ENCODE assay signal across 36 cellular contexts in the genomic region with DNA sequence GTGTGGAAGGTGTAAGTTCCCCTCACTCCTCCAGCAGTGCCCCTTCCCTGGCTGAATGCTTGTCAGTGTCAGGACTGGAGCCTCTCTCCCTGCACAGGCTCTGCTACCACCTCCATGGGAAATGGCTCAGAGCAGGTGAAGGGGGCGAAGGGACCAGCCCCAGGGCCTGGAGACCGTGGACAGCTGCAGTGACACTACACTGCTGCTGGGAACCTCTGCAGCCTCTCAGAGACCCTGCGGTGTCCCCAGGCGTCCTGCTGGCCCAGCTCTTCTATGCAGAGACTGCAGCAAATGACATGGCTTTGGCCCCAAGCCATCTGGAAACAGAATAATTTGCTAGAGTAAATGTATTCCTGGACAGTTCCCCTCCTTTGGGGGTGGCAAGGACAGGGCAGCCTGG. TPM values are rescaled to one million over a fixed set of nuclear protein-coding genes. Genes with fewer than 3 reads are reported as not detected.
DNase-seq lines count a peak whose midpoint lies in the region; ATAC-seq, FAIRE-seq and TF ChIP-seq lines count a peak whose summit lies in the region.
"Had no signal": no experiment of that assay in that cellular context is flagged by ENCODE, and none has a peak within 500 bp of the region (broad histone marks: within the 10 kb centered on the region; RNA-seq: fewer than 3 reads in every experiment).

No MANE protein-coding gene starts in this region.

- TF ChIP-seq EP300 in HepG2 (IDR thresholded peaks at IDR 0.05; ENCODE audit: low read depth in 2 of 2, low read length in 2 of 2) (no peak), HepG2 (CRISPR knock-in tag; IDR thresholded peaks at IDR 0.05; ENCODE audit: borderline replicate concordance) (no peak)

- ATAC-seq in right lobe of liver (no peak), HepG2 (no peak)
- ATAC-seq: activated CD4-positive, CD25-positive, alpha-beta regulatory T cell treated with anti-CD3 and anti-CD28 coated beads, Interleukin-2, amount 50 U/mL, for 24 hours; mucosa of descending colon; pancreas; stimulated activated naive CD8-positive, alpha-beta T cell treated with anti-CD3 and anti-CD28 coated beads, Interleukin-15, Interleukin-2, amounts not matched to agents 100 U/mL and 50 U/mL, for 24 hours; T-helper 17 cell had no signal

- H2BK5ac ChIP-seq in trophoblast cell (ENCODE audit: low read depth, low read length, poor library complexity): no peak overlapping the region

- no peak overlapping the region for H2AK5ac ChIP-seq in trophoblast cell (ENCODE audit: low read length)

- H3K36me3 Mint-ChIP-seq in osteocyte (ENCODE audit: unreplicated experiment): no peaks in the 10 kb centered on the region
- H3K36me3 Mint-ChIP-seq: activated naive CD8-positive, alpha-beta T cell treated with anti-CD3 and anti-CD28 coated beads, Interleukin-2, amount 10 ng/mL, durations not matched to agents 7 days and 5 days had no signal

- no peak overlapping the region for H4K8ac ChIP-seq in trophoblast cell (ENCODE audit: low read depth, low read length)

- intact Hi-C loops in right lobe of liver (cut with DNase I) (no loop called here), HepG2 (cut with micrococcal nuclease; ENCODE audit: unreplicated experiment) (no loop called here)

- H3K27me3 Mint-ChIP-seq in osteocyte (ENCODE audit: unreplicated experiment): peaks cover 44% of the 10 kb centered on the region

- H3K27ac ChIP-seq in right lobe of liver: no peak overlapping the region
- no peak overlapping the region for H3K27ac ChIP-seq in HepG2 (ENCODE audit: extremely low read length, insufficient read depth, low read length)
- no peak overlapping the region for H3K27ac ChIP-seq in trophoblast cell (ENCODE audit: low read depth, low read length)
- H3K27ac ChIP-seq: ascending aorta, BLaER1, epithelial cell of prostate, pancreas had no signal

- no peak overlapping the region for H3K9ac ChIP-seq in HepG2 (ENCODE audit: insufficient read depth, low read depth, low read length)
- H3K9ac ChIP-seq in trophoblast cell (ENCODE audit: low read length): no peak overlapping the region
- H3K9ac ChIP-seq: BLaER1 had no signal

- H2AFZ ChIP-seq in HepG2 (ENCODE audit: low read length) (no peak overlapping the region), trophoblast cell (ENCODE audit: insufficient read depth, low read length, poor library complexity) (no peak overlapping the region)

- no peak for TF ChIP-seq CTCF in right lobe of liver (IDR thresholded peaks at IDR 0.05)
- TF ChIP-seq CTCF in HepG2 (CRISPR knock-in tag; IDR thresholded peaks at IDR 0.05): no peak
- TF ChIP-seq CTCF in osteocyte (IDR thresholded peaks at IDR 0.05): no peak

- no CpG with 5 or more reads among the region's 4 CpGs for WGBS in right lobe of liver (ENCODE audit: insufficient coverage, low coverage, low lambda C conversion rate, missing lambda C conversion rate)
- WGBS in HepG2 (ENCODE audit: low lambda C conversion rate): no CpG with 5 or more reads among the region's 4 CpGs
- WGBS in trophoblast cell (ENCODE audit: extremely low coverage, insufficient coverage, insufficient read length): no CpG with 5 or more reads among the region's 4 CpGs

- in situ Hi-C loops in HepG2 (cut with HindIII; ENCODE audit: extremely low pct_ligation_motif_present, low pct_unique_long_range_greater_than_20kb): no loop called here

- POLR2A ChIA-PET in HepG2 (lab: Yijun Ruan, JAX): no interaction called here

- H3K4me3 Mint-ChIP-seq in osteocyte (ENCODE audit: unreplicated experiment): no peak overlapping the region
- H3K4me3 Mint-ChIP-seq: activated naive CD8-positive, alpha-beta T cell treated with anti-CD3 and anti-CD28 coated beads, Interleukin-2, amount 10 ng/mL, durations not matched to agents 7 days and 5 days; nephron; T-helper 17 cell had no signal

- H3K4me1 ChIP-seq in right lobe of liver (no peaks in the 10 kb centered on the region), HepG2 (ENCODE audit: insufficient read depth, low read length) (no peaks in the 10 kb centered on the region), trophoblast cell (ENCODE audit: control insufficient read depth in 1 of 2, insufficient read depth in 2 of 2, low read length in 2 of 2) (no peaks in the 10 kb centered on the region)
- H3K4me1 ChIP-seq: ascending aorta, pancreas had no signal

- no peak overlapping the region for H3K4me2 ChIP-seq in HepG2 (ENCODE audit: low read depth, low read length)
- H3K4me2 ChIP-seq in trophoblast cell (ENCODE audit: low read length): no peak overlapping the region
- H3K4me2 ChIP-seq: BLaER1 had no signal

- CTCF ChIA-PET in HepG2 (lab: Yijun Ruan, JAX; ENCODE audit: low intra/inter-chr PET ratio, low total read pairs): no interaction called here

- H3K4me3 ChIP-seq in right lobe of liver: no peak overlapping the region
- H3K4me3 ChIP-seq in HepG2 (replicated peaks in 1 of 3; ENCODE audit: insufficient read depth in 1 of 3, low read depth in 2 of 3, low read length in 3 of 3): no peak overlapping the region
- no peak overlapping the region for H3K4me3 ChIP-seq in trophoblast cell (ENCODE audit: low read depth, low read length)
- H3K4me3 ChIP-seq: ascending aorta, BLaER1, mucosa of descending colon, pancreas had no signal

- no peak overlapping the region for H2BK120ac ChIP-seq in trophoblast cell (ENCODE audit: insufficient read depth, low read length, poor library complexity)

- no peak for TF ChIP-seq POLR2A in right lobe of liver (IDR thresholded peaks at IDR 0.05)
- no peak for TF ChIP-seq POLR2A in HepG2 (IDR thresholded peaks at IDR 0.05; ENCODE audit: insufficient read depth in 1 of 2, low read depth in 2 of 2, low read length in 2 of 2)

- H3K23ac ChIP-seq in trophoblast cell (ENCODE audit: low read length): no peak overlapping the region

- H3K36me3 ChIP-seq in right lobe of liver (no peaks in the 10 kb centered on the region), HepG2 (replicated peaks in 1 of 2; ENCODE audit: control insufficient read depth in 1 of 2, insufficient read depth in 2 of 2, low read length in 2 of 2) (no peaks in the 10 kb centered on the region), trophoblast cell (ENCODE audit: control insufficient read depth in 1 of 2, insufficient read depth in 2 of 2, low read length in 2 of 2) (no peaks in the 10 kb centered on the region)
- H3K36me3 ChIP-seq: ascending aorta, BLaER1, pancreas had no signal

- FAIRE-seq in HepG2 (lab: Jason Lieb, UNC) (no peak), urothelium cell line (lab: Jason Lieb, UNC) (no peak)
- FAIRE-seq: colon, GM12891, pancreas, TTC549 had no signal

- H3K9me3 ChIP-seq in right lobe of liver (no peaks in the 10 kb centered on the region), HepG2 (ENCODE audit: low read length) (no peaks in the 10 kb centered on the region), trophoblast cell (ENCODE audit: insufficient read depth, low read depth, low read length) (peaks cover 2% of the 10 kb centered on the region)
- H3K9me3 ChIP-seq: ascending aorta, BLaER1, mucosa of descending colon, pancreas had no signal

- TF ChIP-seq RAD21 in HepG2 (CRISPR knock-in tag; IDR thresholded peaks at IDR 0.05): no peak

- H3K79me2 ChIP-seq in HepG2 (ENCODE audit: insufficient read depth, low read length): no peaks in the 10 kb centered on the region
- H3K79me2 ChIP-seq in trophoblast cell (ENCODE audit: control insufficient read depth, insufficient read depth, low read length, poor library complexity): no peaks in the 10 kb centered on the region

- H3K4me1 Mint-ChIP-seq in osteocyte (ENCODE audit: unreplicated experiment): no peaks in the 10 kb centered on the region
- H3K4me1 Mint-ChIP-seq: activated naive CD8-positive, alpha-beta T cell treated with anti-CD3 and anti-CD28 coated beads, Interleukin-2, amount 10 ng/mL, durations not matched to agents 7 days and 5 days; nephron had no signal

- H3K27ac Mint-ChIP-seq in osteocyte (ENCODE audit: unreplicated experiment): no peak overlapping the region
- H3K27ac Mint-ChIP-seq: activated naive CD8-positive, alpha-beta T cell treated with anti-CD3 and anti-CD28 coated beads, Interleukin-2, amount 10 ng/mL, durations not matched to agents 7 days and 5 days; nephron; T-helper 17 cell had no signal

- no peak overlapping the region for H3K14ac ChIP-seq in trophoblast cell (ENCODE audit: low read length)

- DNase-seq in right lobe of liver (peak in 2 of 3 donors; percentile 3 to 25), HepG2 (ENCODE audit: low spot score) (no peak), NCI-H69 (lab: John Stamatoyannopoulos, UW) (peak; percentile 64), osteocyte (ENCODE audit: extremely low spot score, unreplicated experiment) (peak; percentile 79), SW 1271 (lab: John Stamatoyannopoulos, UW) (no peak), urothelium cell line (ENCODE audit: low spot score) (no peak), trophoblast cell (no peak)
- DNase-seq: activated CD4-positive, alpha-beta T cell treated with anti-CD3 and anti-CD28 coated beads, Interleukin-2, amount 50 U/mL, for 48 hours; activated gamma-delta T cell; activated T-cell treated with anti-CD3 and anti-CD28 coated beads for 4 hours; DMS153; effector CD4-positive, alpha-beta T cell; hippocampal formation; mammary epithelial cell; mucosa of descending colon; NCI-H1092; NCI-H2107; NCI-H446 treated with DMSO at 0.1 percent for 48 hours; retina; RPMI8226; stimulated activated CD4-positive, alpha-beta T cell treated with anti-CD3 and anti-CD28 coated beads, Interleukin-2, amount 100 ng/mL, for 24 hours; stimulated activated naive CD8-positive, alpha-beta T cell treated with anti-CD3 and anti-CD28 coated beads, Interleukin-15, Interleukin-2, amounts not matched to agents 100 U/mL and 50 U/mL, for 24 hours; T-helper 17 cell had no signal

- H3K27me3 ChIP-seq in right lobe of liver (no peaks in the 10 kb centered on the region), HepG2 (ENCODE audit: control insufficient read depth in 1 of 2, insufficient read depth in 2 of 2, low read length in 2 of 2) (peaks cover 7 to 86% of the 10 kb centered on the region in 2 experiments), trophoblast cell (ENCODE audit: insufficient read depth, low read length) (peaks cover 2% of the 10 kb centered on the region)
- H3K27me3 ChIP-seq: ascending aorta, BLaER1, pancreas had no signal

- no TSS peak for BruUV-seq in HepG2 (replicated peaks; lab: Mats Ljungman, UMichigan)

- H3K79me1 ChIP-seq in trophoblast cell (ENCODE audit: low read length): no peaks in the 10 kb centered on the region

- H4K12ac ChIP-seq in trophoblast cell (ENCODE audit: low read depth, low read length): no peak overlapping the region

- H3K18ac ChIP-seq in trophoblast cell (ENCODE audit: low read length): no peak overlapping the region

- H3K9me3 Mint-ChIP-seq in osteocyte (ENCODE audit: unreplicated experiment): no peaks in the 10 kb centered on the region
- H3K9me3 Mint-ChIP-seq: activated naive CD8-positive, alpha-beta T cell treated with anti-CD3 and anti-CD28 coated beads, Interleukin-2, amount 10 ng/mL, durations not matched to agents 7 days and 5 days; nephron had no signal

- no peak overlapping the region for H4K91ac ChIP-seq in trophoblast cell (ENCODE audit: low read depth, low read length)

- no peak overlapping the region for H2BK12ac ChIP-seq in trophoblast cell (ENCODE audit: low read length)

- H4K20me1 ChIP-seq in HepG2 (ENCODE audit: insufficient read depth, low read length): no peaks in the 10 kb centered on the region
- H4K20me1 ChIP-seq: BLaER1 had no signal

- H3K4ac ChIP-seq in trophoblast cell (ENCODE audit: low read depth, low read length): no peak overlapping the region

RNA-seq across cellular contexts. Expression of a gene that starts 53.2 kb away (rescaled TPM):
- not detected for total RNA-seq in right lobe of liver
- not detected in 2 replicates for total RNA-seq in HepG2 (2016; rRNA removed; fragmentation: Illumina TruSeq; extraction: Trizol)
- total RNA-seq in HepG2 (2016; cell fraction: cytosol; rRNA removed; fragmentation: Illumina TruSeq; extraction: Trizol; ENCODE audit: low read depth): not detected in 2 replicates
- not detected in 2 replicates for total RNA-seq in HepG2 (2016; cell fraction: insoluble cytoplasmic fraction; rRNA removed; fragmentation: Illumina TruSeq; extraction: Trizol)
- total RNA-seq in HepG2 (2016; cell fraction: membrane; rRNA removed; fragmentation: Illumina TruSeq; extraction: Trizol): not detected in 2 replicates
- not detected in 2 replicates for total RNA-seq in HepG2 (2016; cell fraction: nucleus; rRNA removed; fragmentation: Illumina TruSeq; extraction: Trizol)
- polyA plus RNA-seq in HepG2 (2011; rRNA removed): not detected in 2 replicates
- not detected in 2 replicates for polyA plus RNA-seq in HepG2 (2011; cell fraction: cytosol; rRNA removed)
- not detected in 2 replicates for polyA plus RNA-seq in HepG2 (2011; cell fraction: nucleus; rRNA removed)
- not detected in 2 replicates for polyA plus RNA-seq in HepG2 (2012)
- not detected in 2 replicates for polyA plus RNA-seq in HepG2 (2016; cell fraction: cytosol; fragmentation: Illumina TruSeq; extraction: Trizol; ENCODE audit: low read depth)
- not detected in 2 replicates for polyA plus RNA-seq in HepG2 (2016; cell fraction: insoluble cytoplasmic fraction; fragmentation: Illumina TruSeq; extraction: Trizol; ENCODE audit: low read depth)
- not detected in 2 replicates for polyA plus RNA-seq in HepG2 (2016; cell fraction: membrane; fragmentation: Illumina TruSeq; extraction: Trizol; ENCODE audit: low read depth)
- not detected in 2 replicates for polyA plus RNA-seq in HepG2 (2016; cell fraction: nucleus; fragmentation: Illumina TruSeq; extraction: Trizol; ENCODE audit: insufficient read depth, low read depth)
- not detected in 2 replicates for polyA minus RNA-seq in HepG2 (2011; rRNA and poly(A)+ RNA removed; ENCODE audit: low replicate concordance)
- polyA minus RNA-seq in HepG2 (2011; cell fraction: cytosol; rRNA and poly(A)+ RNA removed): not detected in 2 replicates
- not detected in 2 replicates for polyA minus RNA-seq in HepG2 (2011; cell fraction: nucleus; rRNA and poly(A)+ RNA removed)
- total RNA-seq in osteocyte: not detected in 2 replicates
- polyA plus RNA-seq in trophoblast cell (2013): 0.07 and 0.14 TPM in 2 replicates
- total RNA-seq: activated naive CD8-positive, alpha-beta T cell treated with anti-CD3 and anti-CD28 coated beads, Interleukin-2, amount 10 ng/mL, durations not matched to agents 7 days and 5 days; ascending aorta; H4; HT1080; mammary epithelial cell; T-helper 17 cell; temporal lobe had no signal
- polyA plus RNA-seq: mammary epithelial cell had no signal

Comparison
In these comparisons a context has a peak if more than half of its experiments do, and no peak if none do; other contexts are left out.
1. DNase-seq: peak in right lobe of liver (2 of 3), NCI-H69 (single experiment) and osteocyte (single experiment); none in HepG2 (single experiment), SW 1271 (0 of 2), urothelium cell line (single experiment) and trophoblast cell (0 of 2).